ENCODE assay signal across 22 cellular contexts in genomic region chr4:170769857-170770256, GRCh38.
DNase-seq lines count a peak whose midpoint lies in the region; ATAC-seq, FAIRE-seq and TF ChIP-seq lines count a peak whose summit lies in the region.
"Had no signal": no experiment of that assay in that cellular context is flagged by ENCODE, and none has a peak within 500 bp of the region (broad histone marks: within the 10 kb centered on the region; RNA-seq: fewer than 3 reads in every experiment).

No MANE protein-coding gene starts in this region.

- CTCF ChIA-PET in Calu3 (lab: Charles Lee): no interaction called here

- no peaks in the 10 kb centered on the region for H3K9me3 Mint-ChIP-seq in Calu3 (ENCODE audit: low read depth, unreplicated experiment)

- H3K27me3 ChIP-seq in RWPE2 (ENCODE audit: insufficient read depth, poor library complexity, severe bottlenecking) (no peaks in the 10 kb centered on the region), bronchial epithelial cell (ENCODE audit: control insufficient read depth, insufficient read depth, low read length) (no peaks in the 10 kb centered on the region), dorsolateral prefrontal cortex (peaks cover 0 to 2% (median 0%) of the 10 kb centered on the region in 45 donors)

- no peak overlapping the region for H3K4me3 ChIP-seq in RWPE2 (ENCODE audit: severe bottlenecking)
- H3K4me3 ChIP-seq in bronchial epithelial cell (ENCODE audit: low read depth, low read length): no peak overlapping the region
- H3K4me3 ChIP-seq in dorsolateral prefrontal cortex: no peak overlapping the region
- H3K4me3 ChIP-seq: HAP-1 had no signal

- peak; percentile 44; the same call in 1 of the 3 replicates for ATAC-seq in RWPE2 (ENCODE audit: low read depth)
- ATAC-seq: HepG2 had no signal

- no peak overlapping the region for H3K4me3 Mint-ChIP-seq in Calu3 (ENCODE audit: low read depth, unreplicated experiment)
- H3K4me3 Mint-ChIP-seq: B cell; CD4-positive, alpha-beta T cell; HFFc6 had no signal

- H3K36me3 ChIP-seq in RWPE2 (ENCODE audit: low read depth): no peaks in the 10 kb centered on the region
- no peaks in the 10 kb centered on the region for H3K36me3 ChIP-seq in bronchial epithelial cell (ENCODE audit: control insufficient read depth, insufficient read depth, low read length)
- H3K36me3 ChIP-seq: HAP-1 had no signal

- H3K36me3 Mint-ChIP-seq in Calu3 (ENCODE audit: insufficient read depth, unreplicated experiment): no peaks in the 10 kb centered on the region

- H3K4me1 ChIP-seq in RWPE2 (ENCODE audit: insufficient read depth, poor library complexity, severe bottlenecking): no peaks in the 10 kb centered on the region
- H3K4me1 ChIP-seq: HAP-1 had no signal

- H3K27ac ChIP-seq in RWPE2 (ENCODE audit: poor library complexity, severe bottlenecking) (no peak overlapping the region), dorsolateral prefrontal cortex (no peak overlapping the region)

- TF ChIP-seq CTCF in RWPE2 (IDR thresholded peaks at IDR 0.05; ENCODE audit: poor library complexity, severe bottlenecking): no peak
- TF ChIP-seq CTCF in bronchial epithelial cell (IDR thresholded peaks at IDR 0.05; ENCODE audit: insufficient read depth, low read length, severe bottlenecking): no peak
- no peak for TF ChIP-seq CTCF in Calu3 (IDR thresholded peaks at IDR 0.05; ENCODE audit: unreplicated experiment)
- TF ChIP-seq CTCF in dorsolateral prefrontal cortex (IDR thresholded peaks at IDR 0.05 in 54 of 56, conservative IDR thresholded peaks at IDR 0.05 in 2 of 56; ENCODE audit: low read depth in 1 of 56, partially characterized antibody in 56 of 56): no peak

- no peak overlapping the region for H3K27ac Mint-ChIP-seq in Calu3 (ENCODE audit: unreplicated experiment)
- H3K27ac Mint-ChIP-seq: B cell; CD4-positive, alpha-beta T cell; HFFc6 had no signal

- H3K9me3 ChIP-seq in RWPE2 (ENCODE audit: severe bottlenecking): no peaks in the 10 kb centered on the region
- H3K9me3 ChIP-seq: HAP-1 had no signal

- H3K4me1 Mint-ChIP-seq in Calu3 (ENCODE audit: low read depth, unreplicated experiment): peaks cover 15% of the 10 kb centered on the region
- H3K4me1 Mint-ChIP-seq: B cell had no signal

- BruUV-seq in Calu3 (replicated peaks; lab: Mats Ljungman, UMichigan): no TSS peak

- intact Hi-C loops in Calu3 (cut with micrococcal nuclease; ENCODE audit: unreplicated experiment) (no loop called here), dorsolateral prefrontal cortex (cut with DNase I) (no loop called here)

- peak; percentile 4 for DNase-seq in HCEC 1CT
- no peak for DNase-seq in RWPE2 (ENCODE audit: low spot score)
- DNase-seq in bronchial epithelial cell (ENCODE audit: low read depth): peak; percentile 19
- DNase-seq in fibroblast of peridontal ligament (ENCODE audit: extremely low read depth): peak; percentile 33
- DNase-seq in Calu3: no peak
- DNase-seq in dorsolateral prefrontal cortex: no peak
- DNase-seq in DMS53 treated with DMSO at 0.1 percent for 48 hours (lab: John Stamatoyannopoulos, UW; ENCODE audit: unreplicated experiment): no peak
- DNase-seq in HT-29 (ENCODE audit: low spot score): no peak
- DNase-seq: ACHN; C1 segment of cervical spinal cord; CD4-positive, alpha-beta T cell; DMS79 treated with DMSO at 0.1 percent for 48 hours; EL; GDM1; HFFc6 had no signal

- no peak for FAIRE-seq in bronchial epithelial cell (lab: Jason Lieb, UNC)
- FAIRE-seq: GM12892, GM19239, H1, HepG2, HTR-8/SVneo had no signal

- H3K27me3 Mint-ChIP-seq in Calu3 (ENCODE audit: unreplicated experiment): no peaks in the 10 kb centered on the region
- H3K27me3 Mint-ChIP-seq: B cell; CD4-positive, alpha-beta T cell had no signal

Comparison
In these comparisons a context has a peak if more than half of its experiments do, and no peak if none do; other contexts are left out.
1. DNase-seq: peak in HCEC 1CT (single experiment), bronchial epithelial cell (single experiment) and fibroblast of peridontal ligament (single experiment); none in RWPE2 (single experiment), Calu3 (single experiment), dorsolateral prefrontal cortex (0 of 10), DMS53 treated with DMSO at 0.1 percent for 48 hours (single experiment) and HT-29 (single experiment).